In the genomic region with DNA sequence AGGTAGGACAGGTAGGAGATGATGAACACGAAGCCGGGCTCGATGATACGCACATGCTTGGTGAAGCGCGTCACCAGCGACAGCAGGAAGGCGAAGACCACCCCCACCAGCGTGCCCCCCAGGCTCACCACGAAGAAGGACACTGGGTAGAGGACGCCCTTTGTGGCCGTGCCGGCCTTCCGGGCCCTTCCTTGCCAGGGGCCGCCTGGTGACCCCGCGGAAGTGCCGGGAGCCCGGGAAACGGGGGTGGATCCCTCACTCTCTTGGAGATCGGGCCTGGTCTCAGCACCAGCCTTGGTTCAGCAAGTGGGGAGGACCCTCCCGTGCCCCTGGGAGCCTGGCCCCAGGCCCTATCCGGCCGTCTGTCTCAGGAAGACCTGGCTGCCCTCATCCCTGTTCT, we compare ENCODE assay signal across 4 cellular contexts.
"Had no signal": no experiment of that assay in that cellular context is flagged by ENCODE, and none has a peak within 500 bp of the region (broad histone marks: within the 10 kb centered on the region; RNA-seq: fewer than 3 reads in every experiment).

No MANE protein-coding gene starts in this region.

- H2AFZ ChIP-seq: GM23338 had no signal

- H3K4me1 Mint-ChIP-seq: GM23338, H9 had no signal

- H3K4me3 ChIP-seq: GM23338 had no signal

- H3K4me2 ChIP-seq: GM23338 had no signal

- H3K27ac Mint-ChIP-seq: GM23338, H9, IgD-negative memory B cell had no signal

- H3K4me3 Mint-ChIP-seq: GM23338, H9 had no signal

- H3K9me3 Mint-ChIP-seq: GM23338, H9, IgD-negative memory B cell had no signal

- H3K36me3 Mint-ChIP-seq: IgD-negative memory B cell had no signal

- DNase-seq: H9, HCEC 1CT had no signal

- ATAC-seq: GM23338 had no signal
